ENCODE assay signal across 13 cellular contexts in the genomic region with DNA sequence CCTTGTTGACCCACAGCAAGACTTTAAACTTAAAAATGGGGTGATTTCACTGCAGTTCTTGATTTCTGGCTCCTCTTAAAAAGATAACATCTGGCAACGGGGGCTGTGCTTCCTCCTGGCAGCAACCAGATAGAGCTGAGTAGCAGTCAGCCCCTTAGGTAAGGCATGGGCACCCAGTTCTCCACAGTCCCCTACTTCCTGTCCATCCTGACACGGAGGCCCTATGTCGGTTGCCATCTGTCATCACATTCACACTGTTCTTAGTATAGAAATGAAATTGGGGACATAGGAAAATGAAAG. TPM values are rescaled to one million over a fixed set of nuclear protein-coding genes. Genes with fewer than 3 reads are reported as not detected.
DNase-seq lines count a peak whose midpoint lies in the region; ATAC-seq and TF ChIP-seq lines count a peak whose summit lies in the region.
"Had no signal": no experiment of that assay in that cellular context is flagged by ENCODE, and none has a peak within 500 bp of the region (broad histone marks: within the 10 kb centered on the region; RNA-seq: fewer than 3 reads in every experiment).

No MANE protein-coding gene starts in this region.

- H3K27ac Mint-ChIP-seq in activated naive CD4-positive, alpha-beta T cell treated with anti-CD3 and anti-CD28 coated beads, Interleukin-2, amount 50 U/mL, for 24 hours: peak overlapping the region; percentile 43

- no peak for ATAC-seq in HG02884 (IDR thresholded peaks at IDR 0.05; ENCODE audit: unreplicated experiment)
- ATAC-seq: heart left ventricle had no signal

- H3K27ac ChIP-seq in cingulate gyrus (ENCODE audit: low read depth, low read length) (peak overlapping the region; percentile 19), temporal lobe (ENCODE audit: low read depth, low read length) (peak overlapping the region; percentile 77)
- H3K27ac ChIP-seq: heart left ventricle had no signal

- H3K9me3 Mint-ChIP-seq in activated naive CD4-positive, alpha-beta T cell treated with anti-CD3 and anti-CD28 coated beads, Interleukin-2, amount 50 U/mL, for 24 hours: no peaks in the 10 kb centered on the region

- no peaks in the 10 kb centered on the region for H3K4me1 Mint-ChIP-seq in activated naive CD4-positive, alpha-beta T cell treated with anti-CD3 and anti-CD28 coated beads, Interleukin-2, amount 50 U/mL, for 24 hours

- peaks cover 15% of the 10 kb centered on the region for H3K36me3 Mint-ChIP-seq in activated naive CD4-positive, alpha-beta T cell treated with anti-CD3 and anti-CD28 coated beads, Interleukin-2, amount 50 U/mL, for 24 hours

- no peak for DNase-seq in activated naive CD4-positive, alpha-beta T cell (lab: John Stamatoyannopoulos, UW)
- no peak for DNase-seq in stimulated activated CD4-positive, alpha-beta T cell treated with anti-CD3 and anti-CD28 coated beads, Interleukin-4, amount 100 ng/mL, for 1 hour
- DNase-seq in LoVo (ENCODE audit: low spot score): no peak
- DNase-seq: EL, NCI-H1436 treated with DMSO at 0.1 percent for 48 hours, NCI-H524 treated with DMSO at 0.1 percent for 48 hours, nucleus accumbens had no signal

- peak; percentile 48; the same call in 1 of the 2 replicates for TF ChIP-seq POLR2A in Raji (IDR thresholded peaks at IDR 0.05; ENCODE audit: insufficient read depth, low read depth, low read length)

- H3K4me3 Mint-ChIP-seq in activated naive CD4-positive, alpha-beta T cell treated with anti-CD3 and anti-CD28 coated beads, Interleukin-2, amount 50 U/mL, for 24 hours: no peak overlapping the region

- H3K27me3 Mint-ChIP-seq in activated naive CD4-positive, alpha-beta T cell treated with anti-CD3 and anti-CD28 coated beads, Interleukin-2, amount 50 U/mL, for 24 hours: no peaks in the 10 kb centered on the region

RNA-seq across cellular contexts. Expression of a gene that starts 11.7 kb away (rescaled TPM):
- 2.5 TPM for total RNA-seq in temporal lobe

RNA-seq across cellular contexts. Expression of a gene that starts 43.5 kb away (rescaled TPM):
- total RNA-seq in temporal lobe: 11.3 TPM

RNA-seq across cellular contexts. Expression of a gene that starts 48.5 kb away (rescaled TPM):
- 1,676 TPM for total RNA-seq in temporal lobe
